In genomic region chr15:84775867-84776449, GRCh38 we compare ENCODE assay signal across 18 cellular contexts. TPM values are rescaled to one million over a fixed set of nuclear protein-coding genes. Genes with fewer than 3 reads are reported as not detected.
DNase-seq lines count a peak whose midpoint lies in the region; ATAC-seq and TF ChIP-seq lines count a peak whose summit lies in the region.
"Had no signal": no experiment of that assay in that cellular context is flagged by ENCODE, and none has a peak within 500 bp of the region (broad histone marks: within the 10 kb centered on the region; RNA-seq: fewer than 3 reads in every experiment).

No MANE protein-coding gene starts in this region.

- intact Hi-C loops in activated CD4-positive, alpha-beta T cell treated with anti-CD3 and anti-CD28 coated beads for 36 hours (cut with DNase I, micrococcal nuclease) = loop anchor here in 1 of 2 experiments (2.0 to 10.0 kb wide), 2 partner anchors 19 to 191 kb away; no protein-coding TSS in a partner anchor
- intact Hi-C loops in dendritic cell treated with granulocyte-macrophage colony-stimulating factor and Interleukin-4, amounts not matched to agents 40 ng/mL and 50 ng/mL, for 4 days (cut with micrococcal nuclease) = loop anchor here (10.0 kb wide), 1 partner anchor 181 kb away; no protein-coding TSS in a partner anchor
- intact Hi-C loops in Right ventricle myocardium superior (cut with DNase I) = no loop called here

- peaks cover 18% of the 10 kb centered on the region for H3K4me1 Mint-ChIP-seq in activated CD4-positive, alpha-beta T cell treated with anti-CD3 and anti-CD28 coated beads for 36 hours
- peaks cover 42% of the 10 kb centered on the region for H3K4me1 Mint-ChIP-seq in dendritic cell treated with granulocyte-macrophage colony-stimulating factor and Interleukin-4, amounts not matched to agents 40 ng/mL and 50 ng/mL, for 4 days (ENCODE audit: low read depth)
- H3K4me1 Mint-ChIP-seq in neural progenitor cell = peaks cover 2% of the 10 kb centered on the region
- peaks cover 10% of the 10 kb centered on the region for H3K4me1 Mint-ChIP-seq in osteocyte (ENCODE audit: unreplicated experiment)

- no peak overlapping the region for H3K4me3 Mint-ChIP-seq in activated CD4-positive, alpha-beta T cell treated with anti-CD3 and anti-CD28 coated beads for 36 hours
- no peak overlapping the region for H3K4me3 Mint-ChIP-seq in dendritic cell treated with granulocyte-macrophage colony-stimulating factor and Interleukin-4, amounts not matched to agents 40 ng/mL and 50 ng/mL, for 4 days
- H3K4me3 Mint-ChIP-seq in neural progenitor cell (no peak overlapping the region), osteocyte (ENCODE audit: unreplicated experiment) (no peak overlapping the region)

- H3K27me3 Mint-ChIP-seq in activated CD4-positive, alpha-beta T cell treated with anti-CD3 and anti-CD28 coated beads for 36 hours = no peaks in the 10 kb centered on the region
- no peaks in the 10 kb centered on the region for H3K27me3 Mint-ChIP-seq in dendritic cell treated with granulocyte-macrophage colony-stimulating factor and Interleukin-4, amounts not matched to agents 40 ng/mL and 50 ng/mL, for 4 days
- H3K27me3 Mint-ChIP-seq in neural progenitor cell (ENCODE audit: insufficient read depth, low read depth) (no peaks in the 10 kb centered on the region), osteocyte (ENCODE audit: unreplicated experiment) (no peaks in the 10 kb centered on the region)

- peaks cover 16% of the 10 kb centered on the region for H3K36me3 Mint-ChIP-seq in activated CD4-positive, alpha-beta T cell treated with anti-CD3 and anti-CD28 coated beads for 36 hours (ENCODE audit: low read depth)
- H3K36me3 Mint-ChIP-seq in dendritic cell treated with granulocyte-macrophage colony-stimulating factor and Interleukin-4, amounts not matched to agents 40 ng/mL and 50 ng/mL, for 4 days (ENCODE audit: low read depth) = peaks cover 51% of the 10 kb centered on the region
- H3K36me3 Mint-ChIP-seq in neural progenitor cell = peaks cover 24% of the 10 kb centered on the region
- peaks cover 6% of the 10 kb centered on the region for H3K36me3 Mint-ChIP-seq in osteocyte (ENCODE audit: unreplicated experiment)

- no peak overlapping the region for H3K4me3 ChIP-seq in neural progenitor cell
- H3K4me3 ChIP-seq: GM12878 had no signal

- H3K4me1 ChIP-seq in neural progenitor cell = no peaks in the 10 kb centered on the region

- H3K9me3 ChIP-seq in neural progenitor cell (ENCODE audit: low read depth) = no peaks in the 10 kb centered on the region

- no peaks in the 10 kb centered on the region for H3K27me3 ChIP-seq in neural progenitor cell

- H2AFZ ChIP-seq in neural progenitor cell (replicated peaks) = no peak overlapping the region

- DNase-seq in activated CD4-positive, alpha-beta T cell treated with anti-CD3 and anti-CD28 coated beads for 36 hours = no peak
- DNase-seq in activated CD4-positive, alpha-beta T cell treated with anti-CD3 and anti-CD28 coated beads for 48 hours = no peak
- DNase-seq in ELF-1 (ENCODE audit: low read depth, low spot score) (peak; percentile 34), neural progenitor cell (ENCODE audit: low spot score) (no peak), osteocyte (ENCODE audit: extremely low spot score, unreplicated experiment) (no peak), Right ventricle myocardium superior (no peak)
- DNase-seq: 8988T, DMS53, KBM-7, NCI-H1092, NCI-H1694 treated with DMSO at 0.1 percent for 48 hours, PC-3 had no signal

- TF ChIP-seq CTCF in neural progenitor cell (IDR thresholded peaks at IDR 0.05) = no peak
- no peak for TF ChIP-seq CTCF in osteocyte (IDR thresholded peaks at IDR 0.05)

- no peak overlapping the region for H3K9ac ChIP-seq in neural progenitor cell

- H3F3A ChIP-seq in neural progenitor cell (ENCODE audit: low read depth) = no peaks in the 10 kb centered on the region

- H3K9me3 Mint-ChIP-seq in activated CD4-positive, alpha-beta T cell treated with anti-CD3 and anti-CD28 coated beads for 36 hours (ENCODE audit: low read depth) = no peaks in the 10 kb centered on the region
- no peaks in the 10 kb centered on the region for H3K9me3 Mint-ChIP-seq in dendritic cell treated with granulocyte-macrophage colony-stimulating factor and Interleukin-4, amounts not matched to agents 40 ng/mL and 50 ng/mL, for 4 days
- no peaks in the 10 kb centered on the region for H3K9me3 Mint-ChIP-seq in neural progenitor cell
- no peaks in the 10 kb centered on the region for H3K9me3 Mint-ChIP-seq in osteocyte (ENCODE audit: unreplicated experiment)

- POLR2A ChIA-PET in activated CD4-positive, alpha-beta T cell treated with anti-CD3 and anti-CD28 coated beads for 36 hours (lab: Charles Lee) = no interaction called here

- H3K4me2 ChIP-seq in neural progenitor cell = no peak overlapping the region

- H3K27ac ChIP-seq in neural progenitor cell = no peak overlapping the region
- H3K27ac ChIP-seq: C4-2B, HL-60 had no signal

- H3K36me3 ChIP-seq in neural progenitor cell = peaks cover 4% of the 10 kb centered on the region

- H3K27ac Mint-ChIP-seq in activated CD4-positive, alpha-beta T cell treated with anti-CD3 and anti-CD28 coated beads for 36 hours = peak overlapping the region; percentile 29
- peak overlapping the region; percentile 46 for H3K27ac Mint-ChIP-seq in dendritic cell treated with granulocyte-macrophage colony-stimulating factor and Interleukin-4, amounts not matched to agents 40 ng/mL and 50 ng/mL, for 4 days
- peak overlapping the region; percentile 42 for H3K27ac Mint-ChIP-seq in neural progenitor cell
- H3K27ac Mint-ChIP-seq in osteocyte (ENCODE audit: unreplicated experiment) = no peak overlapping the region

- peaks cover 5% of the 10 kb centered on the region for H4K20me1 ChIP-seq in neural progenitor cell (ENCODE audit: low read depth)

- no peak for ATAC-seq in activated CD4-positive, alpha-beta T cell treated with anti-CD3 and anti-CD28 coated beads for 36 hours
- ATAC-seq in HG03520 (IDR thresholded peaks at IDR 0.05; ENCODE audit: unreplicated experiment) (no peak), Right ventricle myocardium superior (ENCODE audit: poor library complexity) (no peak)
- ATAC-seq: GM12878, HCT116, PC-3 had no signal

- H3K79me2 ChIP-seq in neural progenitor cell (ENCODE audit: low read depth) = peaks cover 55% of the 10 kb centered on the region

- CTCF ChIA-PET in activated CD4-positive, alpha-beta T cell treated with anti-CD3 and anti-CD28 coated beads for 36 hours (lab: Charles Lee) = interaction anchor here (1.1 kb wide), 1 partner anchor 20 kb away, joined by 3 read pairs; no protein-coding TSS in a partner anchor

RNA-seq across cellular contexts. Expression of gene ZNF592, which starts 27.6 kb away (rescaled TPM):
- 10 to 100 TPM; 25.5 to 30.8 TPM for total RNA-seq in activated CD4-positive, alpha-beta T cell treated with anti-CD3 and anti-CD28 coated beads for 36 hours
- total RNA-seq in neural progenitor cell (ENCODE audit: low replicate concordance) (5.8 and 10.3 TPM in 2 replicates), osteocyte (30.1 and 31.0 TPM in 2 replicates), Right ventricle myocardium superior (16.3 TPM)

RNA-seq across cellular contexts. Expression of gene ALPK3, which starts 41.2 kb away (rescaled TPM):
- under 1 TPM; 0.05 TPM for total RNA-seq in activated CD4-positive, alpha-beta T cell treated with anti-CD3 and anti-CD28 coated beads for 36 hours
- total RNA-seq in neural progenitor cell (ENCODE audit: low replicate concordance) = 5.4 and 9.5 TPM in 2 replicates
- 0.27 and 0.37 TPM in 2 replicates for total RNA-seq in osteocyte
- 114 TPM for total RNA-seq in Right ventricle myocardium superior

Comparison
In these comparisons a context has a peak if more than half of its experiments do, and no peak if none do; other contexts are left out.
1. RNA of gene ALPK3, which starts 41.2 kb away (total RNA-seq): 114 TPM in Right ventricle myocardium superior (single experiment); 5.4 to 9.5 TPM in neural progenitor cell, 0.27 to 0.37 TPM in osteocyte and 0.05 TPM in activated CD4-positive, alpha-beta T cell treated with anti-CD3 and anti-CD28 coated beads for 36 hours; every median in the first group is over 10 times any median in the second.